1 cellular context compared by ENCODE assay signal in genomic region chr2:240992572-240993291, GRCh38.
TF ChIP-seq lines count a peak whose summit lies in the region.

No MANE protein-coding gene starts in this region.

TF ChIP-seq in H1, 55 proteins besides CTCF, POLR2A, EP300 and RAD21 (continued from another document):
- TF ChIP-seq HDAC2 (IDR thresholded peaks at IDR 0.05; ENCODE audit: borderline replicate concordance in 1 of 2, low read depth in 2 of 2, low read length in 2 of 2), result no peak
- TF ChIP-seq CEBPB (IDR thresholded peaks at IDR 0.05; ENCODE audit: low read depth, low read length), result no peak
- TF ChIP-seq JUND (IDR thresholded peaks at IDR 0.05; ENCODE audit: low read length), result no peak
- no peak for TF ChIP-seq TAF1 (IDR thresholded peaks at IDR 0.05; ENCODE audit: low read depth, low read length)
- TF ChIP-seq GTF2F1 (IDR thresholded peaks at IDR 0.05; ENCODE audit: borderline replicate concordance, low read depth, low read length), result no peak
- no peak for TF ChIP-seq ZNF274 (IDR thresholded peaks at IDR 0.05; ENCODE audit: borderline replicate concordance, extremely low read depth, low read length)
- TF ChIP-seq NRF1 (IDR thresholded peaks at IDR 0.05; ENCODE audit: low read depth, low read length), result no peak
- no peak for TF ChIP-seq CBX5 (IDR thresholded peaks at IDR 0.05; ENCODE audit: low read depth, low read length)
- TF ChIP-seq RXRA (IDR thresholded peaks at IDR 0.05; ENCODE audit: insufficient read depth, low read depth, low read length), result no peak
- no peak for TF ChIP-seq RFX5 (IDR thresholded peaks at IDR 0.05; ENCODE audit: borderline replicate concordance, low read depth, low read length)
- TF ChIP-seq FOSL1 (IDR thresholded peaks at IDR 0.05; ENCODE audit: insufficient read depth, low read depth, low read length), result no peak
